9 cellular contexts compared by ENCODE assay signal in the genomic region with DNA sequence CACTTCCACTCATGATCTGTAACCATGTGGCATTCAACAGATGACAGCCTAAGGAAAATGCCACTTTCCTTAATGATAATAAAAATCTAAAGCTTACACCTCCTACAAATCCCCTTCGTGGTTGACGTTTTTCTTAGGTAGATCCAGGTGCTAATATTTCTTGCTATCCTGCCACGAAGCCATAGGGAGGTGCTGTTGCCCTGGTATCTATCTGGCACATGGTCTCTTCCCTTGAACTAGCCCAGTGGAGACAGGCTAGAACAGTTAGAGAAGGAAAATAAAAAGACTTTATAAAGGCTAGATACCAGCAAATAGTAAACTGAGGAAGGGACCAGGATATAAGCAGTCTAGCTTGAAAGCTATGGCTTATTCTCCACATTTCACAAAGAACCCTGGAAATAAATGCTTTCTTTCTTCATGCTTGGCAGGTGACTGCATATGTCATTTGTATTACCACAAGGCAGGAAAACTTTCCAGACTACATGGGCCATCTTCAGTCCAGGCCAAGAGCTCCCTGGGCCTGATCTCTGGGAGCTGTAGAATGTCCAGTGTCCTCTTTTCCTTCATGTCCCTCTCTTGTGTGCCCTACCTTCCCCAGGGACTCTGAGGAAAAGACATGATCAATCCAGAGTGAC. TPM values are rescaled to one million over a fixed set of nuclear protein-coding genes. Genes with fewer than 3 reads are reported as not detected.
DNase-seq lines count a peak whose midpoint lies in the region; ATAC-seq and TF ChIP-seq lines count a peak whose summit lies in the region.
"Had no signal": no experiment of that assay in that cellular context is flagged by ENCODE, and none has a peak within 500 bp of the region (broad histone marks: within the 10 kb centered on the region; RNA-seq: fewer than 3 reads in every experiment).

No MANE protein-coding gene starts in this region.

- CTCF ChIA-PET in mammary epithelial cell (lab: Charles Lee; ENCODE audit: low non-redundant PET): no interaction called here
- CTCF ChIA-PET in activated CD8-positive, alpha-beta memory T cell treated with anti-CD3 and anti-CD28 coated beads, Interleukin-2, amount 10 ng/mL, durations not matched to agents 7 days and 5 days (lab: Charles Lee): interaction anchor here (1.0 kb wide), 1 partner anchor 349 kb away, joined by 4 read pairs; no protein-coding TSS in a partner anchor

- ATAC-seq in GM19455 (IDR thresholded peaks at IDR 0.05; ENCODE audit: unreplicated experiment) (peak; percentile 55), naive B cell (ENCODE audit: low read depth in 2 of 2) (peak; percentile 58 to 61), HG03565 (IDR thresholded peaks at IDR 0.05; ENCODE audit: unreplicated experiment) (no peak)
- ATAC-seq in activated CD8-positive, alpha-beta memory T cell treated with anti-CD3 and anti-CD28 coated beads, Interleukin-2, amount 10 ng/mL, durations not matched to agents 7 days and 5 days: no peak

- no peaks in the 10 kb centered on the region for H3K79me2 ChIP-seq in mammary epithelial cell (ENCODE audit: insufficient read depth, low read length)

- no peak overlapping the region for H3K4me3 Mint-ChIP-seq in naive B cell
- H3K4me3 Mint-ChIP-seq in activated CD8-positive, alpha-beta memory T cell treated with anti-CD3 and anti-CD28 coated beads, Interleukin-2, amount 10 ng/mL, durations not matched to agents 7 days and 5 days: no peak overlapping the region
- H3K4me3 Mint-ChIP-seq: activated naive CD8-positive, alpha-beta T cell had no signal

- no peaks in the 10 kb centered on the region for H4K20me1 ChIP-seq in mammary epithelial cell (ENCODE audit: insufficient read depth, low read length)

- no peak overlapping the region for H3K27ac ChIP-seq in mammary epithelial cell (ENCODE audit: insufficient read depth, low read depth, low read length)

- no TSS peak for BruUV-seq in mammary epithelial cell (replicated peaks; lab: Mats Ljungman, UMichigan)

- H3K4me1 Mint-ChIP-seq in naive B cell: peaks cover 0 to 5% (median 0%) of the 10 kb centered on the region in 3 donors
- no peaks in the 10 kb centered on the region for H3K4me1 Mint-ChIP-seq in activated CD8-positive, alpha-beta memory T cell treated with anti-CD3 and anti-CD28 coated beads, Interleukin-2, amount 10 ng/mL, durations not matched to agents 7 days and 5 days

- H3K9me3 ChIP-seq in BE2C (no peaks in the 10 kb centered on the region; the same call in 1 of the 2 replicates), mammary epithelial cell (replicated peaks; ENCODE audit: insufficient read depth, low read length) (no peaks in the 10 kb centered on the region)

- dilution Hi-C loops in mammary epithelial cell (cut with HindIII; ENCODE audit: low sequenced_read_pairs): no loop called here

- no peak overlapping the region for H3K4me2 ChIP-seq in mammary epithelial cell (ENCODE audit: insufficient read depth, low read depth, low read length)

- in situ Hi-C loops in mammary epithelial cell (cut with MboI; ENCODE audit: low sequenced_read_pairs in 2 of 2): no loop called here

- H3K9ac ChIP-seq in mammary epithelial cell (ENCODE audit: insufficient read depth, low read length): no peak overlapping the region

- H3K27me3 ChIP-seq in BE2C (no peaks in the 10 kb centered on the region; the same call in 1 of the 2 replicates), mammary epithelial cell (ENCODE audit: insufficient read depth, low read length) (no peaks in the 10 kb centered on the region)

- 4% methylated on average over 3 of the region's 3 CpGs for WGBS in mammary epithelial cell (ENCODE audit: low coverage, missing lambda C conversion rate)

- H2AFZ ChIP-seq in mammary epithelial cell (ENCODE audit: low read depth, low read length): no peak overlapping the region

- TF ChIP-seq CTCF in BE2C (IDR thresholded peaks at IDR 0.05; ENCODE audit: low read depth, low read length) (peak; percentile 30; the same call in 1 of the 2 replicates), mammary epithelial cell (conservative IDR thresholded peaks at IDR 0.05 in 1 of 2, IDR thresholded peaks at IDR 0.05 in 1 of 2; ENCODE audit: extremely low read depth in 1 of 2, insufficient read depth in 1 of 2, low read depth in 1 of 2, low read length in 2 of 2) (peak; percentile 43 to 52)

- peaks cover 0 to 3% (median 0%) of the 10 kb centered on the region in 7 donors for H3K9me3 Mint-ChIP-seq in naive B cell
- H3K9me3 Mint-ChIP-seq in activated CD8-positive, alpha-beta memory T cell treated with anti-CD3 and anti-CD28 coated beads, Interleukin-2, amount 10 ng/mL, durations not matched to agents 7 days and 5 days (ENCODE audit: low read depth): no peaks in the 10 kb centered on the region

- intact Hi-C loops in mammary epithelial cell (cut with micrococcal nuclease): loop anchor here (10.0 kb wide), 1 partner anchor 264 kb away; no protein-coding TSS in a partner anchor

- H3K27me3 Mint-ChIP-seq in naive B cell: peaks cover 0 to 13% (median 9%) of the 10 kb centered on the region in 3 donors
- H3K27me3 Mint-ChIP-seq in activated CD8-positive, alpha-beta memory T cell treated with anti-CD3 and anti-CD28 coated beads, Interleukin-2, amount 10 ng/mL, durations not matched to agents 7 days and 5 days: peaks cover 8% of the 10 kb centered on the region

- H3K36me3 ChIP-seq in BE2C (no peaks in the 10 kb centered on the region), mammary epithelial cell (ENCODE audit: insufficient read depth, low read length) (no peaks in the 10 kb centered on the region)

- H3K4me1 ChIP-seq in BE2C (no peaks in the 10 kb centered on the region), mammary epithelial cell (ENCODE audit: insufficient read depth, low read length) (no peaks in the 10 kb centered on the region)

- H3K36me3 Mint-ChIP-seq in naive B cell: no peaks in the 10 kb centered on the region
- H3K36me3 Mint-ChIP-seq in activated CD8-positive, alpha-beta memory T cell treated with anti-CD3 and anti-CD28 coated beads, Interleukin-2, amount 10 ng/mL, durations not matched to agents 7 days and 5 days: no peaks in the 10 kb centered on the region
- H3K36me3 Mint-ChIP-seq: activated naive CD8-positive, alpha-beta T cell had no signal

- peak overlapping the region in 2 of 6 donors; percentile 38 to 47 for H3K27ac Mint-ChIP-seq in naive B cell
- H3K27ac Mint-ChIP-seq in activated CD8-positive, alpha-beta memory T cell treated with anti-CD3 and anti-CD28 coated beads, Interleukin-2, amount 10 ng/mL, durations not matched to agents 7 days and 5 days: no peak overlapping the region
- H3K27ac Mint-ChIP-seq: activated naive CD8-positive, alpha-beta T cell had no signal

- DNase-seq in BE2C: peak; percentile 12
- DNase-seq in NCI-H2107 (lab: John Stamatoyannopoulos, UW): peak; percentile 42
- peak; percentile 3 for DNase-seq in mammary epithelial cell
- peak; percentile 8 for DNase-seq in naive B cell
- no peak for DNase-seq in MV-4-11 (lab: John Stamatoyannopoulos, UW)
- no peak for DNase-seq in activated CD8-positive, alpha-beta memory T cell treated with anti-CD3 and anti-CD28 coated beads, Interleukin-2, amount 10 ng/mL, durations not matched to agents 7 days and 5 days

- H3K4me3 ChIP-seq in BE2C (ENCODE audit: low read depth, low read length) (no peak overlapping the region), mammary epithelial cell (replicated peaks in 1 of 3; ENCODE audit: insufficient read depth in 1 of 3, low read depth in 2 of 3, low read length in 3 of 3) (no peak overlapping the region)

RNA-seq across cellular contexts. Expression of a gene that starts 15.3 kb away (rescaled TPM):
- polyA plus RNA-seq in BE2C (2012; ENCODE audit: insufficient read depth, insufficient read length, low read depth): not detected
- not detected for total RNA-seq in mammary epithelial cell
- polyA plus RNA-seq in mammary epithelial cell: not detected
- polyA minus RNA-seq in mammary epithelial cell: not detected
- polyA plus RNA-seq in naive B cell (ENCODE audit: low read depth in 6 of 6): not detected
- total RNA-seq in activated CD8-positive, alpha-beta memory T cell treated with anti-CD3 and anti-CD28 coated beads, Interleukin-2, amount 10 ng/mL, durations not matched to agents 7 days and 5 days: not detected

Comparison
In these comparisons a context has a peak if more than half of its experiments do, and no peak if none do; other contexts are left out.
1. DNase-seq: peak in BE2C (single experiment), NCI-H2107 (single experiment), mammary epithelial cell (single experiment) and naive B cell (single experiment); none in MV-4-11 (single experiment) and activated CD8-positive, alpha-beta memory T cell treated with anti-CD3 and anti-CD28 coated beads, Interleukin-2, amount 10 ng/mL, durations not matched to agents 7 days and 5 days (single experiment).
2. ATAC-seq: peak in GM19455 (single experiment) and naive B cell (2 of 2); none in activated CD8-positive, alpha-beta memory T cell treated with anti-CD3 and anti-CD28 coated beads, Interleukin-2, amount 10 ng/mL, durations not matched to agents 7 days and 5 days (single experiment) and HG03565 (single experiment).